In genomic region chr2:36960773-36961172, GRCh38 we compare ENCODE assay signal across 24 cellular contexts.
"Had no signal": no experiment of that assay in that cellular context is flagged by ENCODE, and none has a peak within 500 bp of the region (broad histone marks: within the 10 kb centered on the region; RNA-seq: fewer than 3 reads in every experiment).

No MANE protein-coding gene starts in this region.

- H3K9me3 Mint-ChIP-seq: naive thymus-derived CD8-positive, alpha-beta T cell; nephron progenitor cell; stimulated activated effector memory CD8-positive, alpha-beta T cell treated with anti-CD3 and anti-CD28 coated beads, Interleukin-12 subunit alpha, Interleukin-12 subunit beta, amount 100 ng/mL, for 72 hours had no signal

- H3K4me3 ChIP-seq: coronary artery, esophagus squamous epithelium, heart right ventricle, left lung, prostate gland, right atrium auricular region, sigmoid colon, stomach, thyroid gland had no signal

- H3K27me3 Mint-ChIP-seq: naive thymus-derived CD8-positive, alpha-beta T cell; type B pancreatic cell had no signal

- H3K27ac ChIP-seq: coronary artery, heart right ventricle, left lung, prostate gland, right atrium auricular region, sigmoid colon, stomach, thyroid gland had no signal

- H3K27ac Mint-ChIP-seq: nephron progenitor cell; stimulated activated effector memory CD8-positive, alpha-beta T cell treated with anti-CD3 and anti-CD28 coated beads, Interleukin-12 subunit alpha, Interleukin-12 subunit beta, amount 100 ng/mL, for 72 hours had no signal

- H3K4me1 ChIP-seq: prostate gland had no signal

- H3K36me3 ChIP-seq: esophagus squamous epithelium, left lung, prostate gland, right atrium auricular region, sigmoid colon, stomach, thyroid gland had no signal

- H3K4me3 Mint-ChIP-seq: naive thymus-derived CD8-positive, alpha-beta T cell; nephron progenitor cell; stimulated activated effector memory CD8-positive, alpha-beta T cell treated with anti-CD3 and anti-CD28 coated beads, Interleukin-12 subunit alpha, Interleukin-12 subunit beta, amount 100 ng/mL, for 72 hours; type B pancreatic cell had no signal

- H3K27me3 ChIP-seq: esophagus squamous epithelium, heart right ventricle, left lung, right atrium auricular region, sigmoid colon, stomach, thyroid gland had no signal

- H3K9me3 ChIP-seq: esophagus squamous epithelium, heart right ventricle, left lung, prostate gland, right atrium auricular region, sigmoid colon, stomach, thyroid gland had no signal

- DNase-seq: dermis blood vessel endothelial cell; effector memory CD4-positive, alpha-beta T cell; esophagus squamous epithelium; foreskin melanocyte; glutamatergic neuron; heart right ventricle; hippocampal formation; left cardiac atrium; left lung; mesenchymal stem cell; naive thymus-derived CD8-positive, alpha-beta T cell; nephron progenitor cell; nucleus accumbens; sigmoid colon; stimulated activated CD4-positive, alpha-beta T cell treated with anti-CD3 and anti-CD28 coated beads, Interleukin-2, amount 100 ng/mL, for 24 hours; stimulated activated CD4-positive, alpha-beta T cell treated with anti-CD3 and anti-CD28 coated beads, Interleukin-4, amount 100 ng/mL, for 24 hours; stimulated activated naive CD4-positive, alpha-beta T cell treated with Interleukin-2 at 50 U/mL for 16 hours; stomach; thyroid gland had no signal
